In genomic region chr2:109545828-109546713, GRCh38 we compare ENCODE assay signal across 8 cellular contexts.
DNase-seq lines count a peak whose midpoint lies in the region; ATAC-seq and TF ChIP-seq lines count a peak whose summit lies in the region.

No MANE protein-coding gene starts in this region.

- peak; percentile 95 for TF ChIP-seq RAD21 in liver (IDR thresholded peaks at IDR 0.05)

- TF ChIP-seq CTCF in GM12873 (IDR thresholded peaks at IDR 0.05; ENCODE audit: insufficient read depth, low read depth, low read length, missing control alignments) (peak; percentile 92), colonic mucosa (IDR thresholded peaks at IDR 0.05) (peak; percentile 71), liver (IDR thresholded peaks at IDR 0.05; ENCODE audit: low read depth, low read length, missing input control) (peak; percentile 84)

- H3K27ac ChIP-seq in colonic mucosa (no peak overlapping the region), liver (ENCODE audit: low read depth in 1 of 2, low read length in 2 of 2) (no peak overlapping the region)

- peak; percentile 78 for ATAC-seq in HG02763 (IDR thresholded peaks at IDR 0.05; ENCODE audit: unreplicated experiment)

- no peak overlapping the region for H3K9ac ChIP-seq in colonic mucosa (ENCODE audit: low read depth in 2 of 2, low read length in 2 of 2)
- no peak overlapping the region for H3K9ac ChIP-seq in liver (ENCODE audit: low read depth in 1 of 2, low read length in 2 of 2)

- DNase-seq in NCI-H2227 treated with DMSO at 0.1 percent for 48 hours (lab: John Stamatoyannopoulos, UW) (peak; percentile 63), colonic mucosa (peak; percentile 73), NCI-H128 (lab: John Stamatoyannopoulos, UW; ENCODE audit: unreplicated experiment) (no peak)
- DNase-seq in activated CD4-positive, alpha-beta T cell treated with anti-CD3 and anti-CD28 coated beads for 48 hours, result peak; percentile 73
- DNase-seq in stimulated activated CD8-positive, alpha-beta memory T cell treated with anti-CD3 and anti-CD28 coated beads, Interleukin-12 subunit alpha, Interleukin-12 subunit beta, amount 100 ng/mL, for 4 hours (ENCODE audit: low read depth), result peak; percentile 22

- 33% methylated on average over 10 of the region's 10 CpGs for WGBS in liver

- H3K27me3 ChIP-seq in colonic mucosa (no peaks in the 10 kb centered on the region), liver (ENCODE audit: control insufficient read depth in 4 of 4, insufficient read depth in 4 of 4, low read length in 3 of 4) (no peaks in the 10 kb centered on the region)

- H3K36me3 ChIP-seq in colonic mucosa (no peaks in the 10 kb centered on the region), liver (ENCODE audit: control insufficient read depth in 4 of 4, insufficient read depth in 3 of 4, low read depth in 1 of 4, low read length in 3 of 4) (peaks cover 0 to 7% (median 3%) of the 10 kb centered on the region in 4 donors)

- H3K4me3 ChIP-seq in colonic mucosa (no peak overlapping the region), liver (ENCODE audit: low read depth in 1 of 3, low read length in 3 of 3) (no peak overlapping the region)

- intact Hi-C loops in colonic mucosa (cut with DNase I), result loop anchor here (5.0 to 10.0 kb wide), 2 partner anchors 169 to 186 kb away; no protein-coding TSS in a partner anchor

- H3K9me3 ChIP-seq in colonic mucosa (no peaks in the 10 kb centered on the region), liver (ENCODE audit: control insufficient read depth in 4 of 4, low read length in 3 of 4) (no peaks in the 10 kb centered on the region)

- H3K4me1 ChIP-seq in colonic mucosa, result no peaks in the 10 kb centered on the region
- no peaks in the 10 kb centered on the region for H3K4me1 ChIP-seq in liver (ENCODE audit: control insufficient read depth in 4 of 4, insufficient read depth in 4 of 4, low read length in 3 of 4)

TF ChIP-seq in liver, 16 proteins besides CTCF, POLR2A, EP300 and RAD21:
- TF ChIP-seq HNF4G (IDR thresholded peaks at IDR 0.05), result no peak
- TF ChIP-seq YY1 (IDR thresholded peaks at IDR 0.05), result no peak
- no peak for TF ChIP-seq FOXA2 (IDR thresholded peaks at IDR 0.05)
- no peak for TF ChIP-seq REST (IDR thresholded peaks at IDR 0.05)
- no peak for TF ChIP-seq GABPA (IDR thresholded peaks at IDR 0.05 in 1 of 2, conservative IDR thresholded peaks at IDR 0.05 in 1 of 2)
- no peak for TF ChIP-seq TAF1 (conservative IDR thresholded peaks at IDR 0.05)
- no peak for TF ChIP-seq EGR1 (IDR thresholded peaks at IDR 0.05; ENCODE audit: low read depth in 2 of 2)
- TF ChIP-seq ZBTB33 (IDR thresholded peaks at IDR 0.05), result no peak
- TF ChIP-seq SP1 (IDR thresholded peaks at IDR 0.05), result no peak
- TF ChIP-seq NR2F2 (IDR thresholded peaks at IDR 0.05), result no peak
